ENCODE assay signal across 22 cellular contexts in genomic region chr18:25019086-25019860, GRCh38.
DNase-seq lines count a peak whose midpoint lies in the region; ATAC-seq and TF ChIP-seq lines count a peak whose summit lies in the region.
"Had no signal": no experiment of that assay in that cellular context is flagged by ENCODE, and none has a peak within 500 bp of the region (broad histone marks: within the 10 kb centered on the region; RNA-seq: fewer than 3 reads in every experiment).

No MANE protein-coding gene starts in this region.

- H3K4me2 ChIP-seq in mammary epithelial cell (ENCODE audit: insufficient read depth, low read depth, low read length): no peak overlapping the region
- H3K4me2 ChIP-seq: BLaER1 treated with 17β-estradiol and CSF1 and Interleukin-3, amounts not matched to agents 10 nM and 100 nM had no signal

- H3K9ac ChIP-seq in mammary epithelial cell (ENCODE audit: insufficient read depth, low read length): no peak overlapping the region
- H3K9ac ChIP-seq: BLaER1 treated with 17β-estradiol and CSF1 and Interleukin-3, amounts not matched to agents 10 nM and 100 nM had no signal

- H3K9me3 ChIP-seq in mammary epithelial cell (replicated peaks; ENCODE audit: insufficient read depth, low read length): no peaks in the 10 kb centered on the region
- H3K9me3 ChIP-seq: psoas muscle had no signal

- no peaks in the 10 kb centered on the region for H3K36me3 ChIP-seq in mammary epithelial cell (ENCODE audit: insufficient read depth, low read length)
- H3K36me3 ChIP-seq: BLaER1 treated with 17β-estradiol and CSF1 and Interleukin-3, amounts not matched to agents 10 nM and 100 nM; gastrocnemius medialis had no signal

- dilution Hi-C loops in mammary epithelial cell (cut with HindIII; ENCODE audit: low sequenced_read_pairs): no loop called here

- H3K79me2 ChIP-seq in mammary epithelial cell (ENCODE audit: insufficient read depth, low read length): no peaks in the 10 kb centered on the region

- no TSS peak for BruUV-seq in mammary epithelial cell (replicated peaks; lab: Mats Ljungman, UMichigan)

- H3K27me3 ChIP-seq in layer of hippocampus (ENCODE audit: control insufficient read depth, insufficient read depth, low read length) (no peaks in the 10 kb centered on the region), mammary epithelial cell (ENCODE audit: insufficient read depth, low read length) (no peaks in the 10 kb centered on the region)
- H3K27me3 ChIP-seq: BLaER1 treated with 17β-estradiol and CSF1 and Interleukin-3, amounts not matched to agents 10 nM and 100 nM; gastrocnemius medialis had no signal

- H3K4me3 ChIP-seq in mammary epithelial cell (replicated peaks in 1 of 3; ENCODE audit: insufficient read depth in 1 of 3, low read depth in 2 of 3, low read length in 3 of 3): no peak overlapping the region
- H3K4me3 ChIP-seq: BLaER1 treated with 17β-estradiol and CSF1 and Interleukin-3, amounts not matched to agents 10 nM and 100 nM; gastrocnemius medialis; psoas muscle had no signal

- DNase-seq in NCI-H82 treated with DMSO at 0.1 percent for 48 hours (lab: John Stamatoyannopoulos, UW; ENCODE audit: unreplicated experiment) (peak; percentile 22), caudate nucleus (lab: John Stamatoyannopoulos, UW) (peak in 12 of 61 donors; percentile 5 to 40 (median 14)), substantia nigra (lab: John Stamatoyannopoulos, UW) (peak in 18 of 49 donors; percentile 4 to 44 (median 19)), mammary epithelial cell (no peak)
- no peak for DNase-seq in effector CD8-positive, alpha-beta T cell (lab: John Stamatoyannopoulos, UW)
- DNase-seq: activated CD4-positive, alpha-beta memory T cell treated with anti-CD3 and anti-CD28 coated beads for 36 hours; activated CD4-positive, alpha-beta T cell treated with anti-CD3 and anti-CD28 coated beads for 1 hour; activated naive CD4-positive, alpha-beta T cell; activated naive CD8-positive, alpha-beta T cell treated with anti-CD3 and anti-CD28 coated beads, Interleukin-2, amount 50 U/mL, for 24 hours; central memory CD4-positive, alpha-beta T cell; EL; gastrocnemius medialis; hippocampal formation; Kasumi-1; NCI-H1417 treated with DMSO at 0.1 percent for 48 hours; NCI-H2081 treated with DMSO at 0.1 percent for 48 hours; psoas muscle; stimulated activated CD4-positive, alpha-beta T cell treated with anti-CD3 and anti-CD28 coated beads, Interleukin-4, amount 100 ng/mL, for 1 hour; trophoblast cell had no signal

- 78% methylated on average over 8 of the region's 8 CpGs for WGBS in mammary epithelial cell (ENCODE audit: low coverage, missing lambda C conversion rate)

- H3K27ac ChIP-seq in caudate nucleus (ENCODE audit: low read depth, low read length): peak overlapping the region; percentile 93
- peak overlapping the region; percentile 69 for H3K27ac ChIP-seq in layer of hippocampus (ENCODE audit: low read depth, low read length)
- peak overlapping the region; percentile 91 for H3K27ac ChIP-seq in substantia nigra (ENCODE audit: low read depth, low read length, poor library complexity, severe bottlenecking)
- H3K27ac ChIP-seq in mammary epithelial cell (ENCODE audit: insufficient read depth, low read depth, low read length): no peak overlapping the region
- H3K27ac ChIP-seq: BLaER1 treated with 17β-estradiol and CSF1 and Interleukin-3, amounts not matched to agents 10 nM and 100 nM; gastrocnemius medialis; psoas muscle had no signal

- no peaks in the 10 kb centered on the region for H4K20me1 ChIP-seq in mammary epithelial cell (ENCODE audit: insufficient read depth, low read length)
- H4K20me1 ChIP-seq: BLaER1 treated with 17β-estradiol and CSF1 and Interleukin-3, amounts not matched to agents 10 nM and 100 nM had no signal

- no peak overlapping the region for H2AFZ ChIP-seq in mammary epithelial cell (ENCODE audit: low read depth, low read length)

- CTCF ChIA-PET in mammary epithelial cell (lab: Charles Lee; ENCODE audit: low non-redundant PET): no interaction called here

- no peak for ATAC-seq in GM18517 (IDR thresholded peaks at IDR 0.05; ENCODE audit: unreplicated experiment)
- ATAC-seq: activated naive CD8-positive, alpha-beta T cell treated with anti-CD3 and anti-CD28 coated beads, Interleukin-2, amount 50 U/mL, for 24 hours; gastrocnemius medialis; psoas muscle had no signal

- intact Hi-C loops in mammary epithelial cell (cut with micrococcal nuclease): no loop called here

- TF ChIP-seq CTCF in mammary epithelial cell (conservative IDR thresholded peaks at IDR 0.05 in 1 of 2, IDR thresholded peaks at IDR 0.05 in 1 of 2; ENCODE audit: extremely low read depth in 1 of 2, insufficient read depth in 1 of 2, low read depth in 1 of 2, low read length in 2 of 2): no peak

- H3K4me1 ChIP-seq in mammary epithelial cell (ENCODE audit: insufficient read depth, low read length): no peaks in the 10 kb centered on the region
- H3K4me1 ChIP-seq: BLaER1 treated with 17β-estradiol and CSF1 and Interleukin-3, amounts not matched to agents 10 nM and 100 nM; psoas muscle had no signal

- in situ Hi-C loops in mammary epithelial cell (cut with MboI; ENCODE audit: low sequenced_read_pairs in 2 of 2): no loop called here
